Comparison of ENCODE assay signal across 26 cellular contexts in genomic region chr11:88603499-88603898, GRCh38.
DNase-seq lines count a peak whose midpoint lies in the region; ATAC-seq and TF ChIP-seq lines count a peak whose summit lies in the region.
"Had no signal": no experiment of that assay in that cellular context is flagged by ENCODE, and none has a peak within 500 bp of the region (broad histone marks: within the 10 kb centered on the region; RNA-seq: fewer than 3 reads in every experiment).

No MANE protein-coding gene starts in this region.

- no peak overlapping the region for H3K4me3 ChIP-seq in foreskin fibroblast (ENCODE audit: low read depth in 1 of 2, low read length in 2 of 2)
- H3K4me3 ChIP-seq: esophagus squamous epithelium, heart right ventricle, prostate gland, SK-N-MC had no signal

- no peak for TF ChIP-seq CTCF in foreskin fibroblast (IDR thresholded peaks at IDR 0.05; ENCODE audit: low read depth, low read length)

- DNase-seq in Right ventricle myocardium inferior (ENCODE audit: missing footprints) (no peak), cardiac septum (ENCODE audit: low spot score) (no peak), dermis blood vessel endothelial cell (peak; percentile 19), foreskin fibroblast (peak; percentile 54 to 75), stromal cell of bone marrow (ENCODE audit: low read depth) (peak; percentile 37)
- no peak for DNase-seq in stimulated activated CD4-positive, alpha-beta T cell treated with anti-CD3 and anti-CD28 coated beads, Interleukin-2, amount 100 ng/mL, for 48 hours
- DNase-seq: 8988T; activated CD4-positive, alpha-beta T cell treated with anti-CD3 and anti-CD28 coated beads, Interleukin-2, amount 50 U/mL, for 48 hours; activated CD8-positive, alpha-beta memory T cell treated with anti-CD3 and anti-CD28 coated beads, Interleukin-2, amount 50 U/mL, for 4 hours; activated naive CD4-positive, alpha-beta T cell treated with anti-CD3 and anti-CD28 coated beads, Interleukin-2, amount 10 ng/mL, durations not matched to agents 7 days and 5 days; AML-193; amygdala; caudate nucleus; CD4-positive, alpha-beta T cell; DMS 273 treated with DMSO at 0.1 percent for 48 hours; esophagus squamous epithelium; GOT3; heart right ventricle; NCI-H1105; NCI-H187 treated with DMSO at 0.1 percent for 48 hours; NCI-H226 had no signal

- ATAC-seq in Right ventricle myocardium inferior = peak; percentile 26
- no peak for ATAC-seq in HG03108 (IDR thresholded peaks at IDR 0.05; ENCODE audit: unreplicated experiment)
- no peak for ATAC-seq in GM21515 (IDR thresholded peaks at IDR 0.05; ENCODE audit: unreplicated experiment)
- ATAC-seq: activated CD4-positive, CD25-positive, alpha-beta regulatory T cell treated with anti-CD3 and anti-CD28 coated beads, Interleukin-2, amount 50 U/mL, for 24 hours had no signal

- intact Hi-C loops in Right ventricle myocardium inferior (cut with DNase I) = no loop called here
- intact Hi-C loops in cardiac septum (cut with DNase I) = no loop called here

Comparison
In these comparisons a context has a peak if more than half of its experiments do, and no peak if none do; other contexts are left out.
1. DNase-seq: peak in dermis blood vessel endothelial cell (single experiment), foreskin fibroblast (2 of 2) and stromal cell of bone marrow (single experiment); none in Right ventricle myocardium inferior (single experiment), cardiac septum (single experiment) and stimulated activated CD4-positive, alpha-beta T cell treated with anti-CD3 and anti-CD28 coated beads, Interleukin-2, amount 100 ng/mL, for 48 hours (0 of 2).